14 cellular contexts compared by ENCODE assay signal in genomic region chr12:47272412-47273190, GRCh38.
DNase-seq lines count a peak whose midpoint lies in the region; ATAC-seq and TF ChIP-seq lines count a peak whose summit lies in the region.
"Had no signal": no experiment of that assay in that cellular context is flagged by ENCODE, and none has a peak within 500 bp of the region (broad histone marks: within the 10 kb centered on the region; RNA-seq: fewer than 3 reads in every experiment).

No MANE protein-coding gene starts in this region.

- TF ChIP-seq CTCF in CD8-positive, alpha-beta T cell (IDR thresholded peaks at IDR 0.05) = no peak
- TF ChIP-seq CTCF in nephron progenitor cell (IDR thresholded peaks at IDR 0.05) (no peak), colonic mucosa (IDR thresholded peaks at IDR 0.05) (no peak)

- H3K9me3 ChIP-seq in CD8-positive, alpha-beta T cell (ENCODE audit: low read length) = no peaks in the 10 kb centered on the region
- H3K9me3 ChIP-seq in muscle layer of colon (ENCODE audit: low read length) = no peaks in the 10 kb centered on the region
- H3K9me3 ChIP-seq in colonic mucosa = no peaks in the 10 kb centered on the region
- H3K9me3 ChIP-seq: Caco-2 had no signal

- POLR2A ChIA-PET in CD8-positive, alpha-beta T cell (lab: Charles Lee) = interaction anchor here (0.9 to 1.7 kb wide), 6 partner anchors 11 to 199 kb away, joined by 3 to 6 read pairs (median 3); partner anchors contain the start of gene PCED1B

- H3K4me3 ChIP-seq in CD8-positive, alpha-beta T cell (ENCODE audit: low read depth, low read length) = no peak overlapping the region
- no peak overlapping the region for H3K4me3 ChIP-seq in muscle layer of colon (ENCODE audit: low read depth in 1 of 2, low read length in 2 of 2)
- no peak overlapping the region for H3K4me3 ChIP-seq in colonic mucosa
- H3K4me3 ChIP-seq: coronary artery, GM12878 had no signal

- no peak for ATAC-seq in CD8-positive, alpha-beta T cell
- ATAC-seq: GM12878 had no signal

- H3K27ac Mint-ChIP-seq in CD8-positive, alpha-beta T cell = peak overlapping the region; percentile 33
- no peak overlapping the region for H3K27ac Mint-ChIP-seq in nephron progenitor cell

- intact Hi-C loops in CD8-positive, alpha-beta T cell (cut with DNase I, micrococcal nuclease) = loop anchor here in 1 of 2 experiments (5.0 kb wide), 1 partner anchor 35 kb away; no protein-coding TSS in a partner anchor
- intact Hi-C loops in colonic mucosa (cut with DNase I) = no loop called here

- no peaks in the 10 kb centered on the region for H3K36me3 ChIP-seq in CD8-positive, alpha-beta T cell (ENCODE audit: insufficient read depth, low read length)
- H3K36me3 ChIP-seq in muscle layer of colon (ENCODE audit: insufficient read depth, low read length) (no peaks in the 10 kb centered on the region), colonic mucosa (no peaks in the 10 kb centered on the region)

- no peak overlapping the region for H3K4me3 Mint-ChIP-seq in CD8-positive, alpha-beta T cell
- H3K4me3 Mint-ChIP-seq in nephron progenitor cell = no peak overlapping the region

- H3K27me3 Mint-ChIP-seq in CD8-positive, alpha-beta T cell (ENCODE audit: low read depth) = no peaks in the 10 kb centered on the region
- peaks cover 7% of the 10 kb centered on the region for H3K27me3 Mint-ChIP-seq in nephron progenitor cell (ENCODE audit: low read depth, poor library complexity)

- no peak overlapping the region for H3K27ac ChIP-seq in CD8-positive, alpha-beta T cell (ENCODE audit: low read depth, low read length)
- H3K27ac ChIP-seq in muscle layer of colon (ENCODE audit: low read depth, low read length) (peak overlapping the region; percentile 32), colonic mucosa (no peak overlapping the region)
- H3K27ac ChIP-seq: coronary artery had no signal

- DNase-seq in CD8-positive, alpha-beta T cell = no peak
- peak; percentile 61 for DNase-seq in M059J (ENCODE audit: low read depth)
- DNase-seq in amniotic epithelial cell (ENCODE audit: low read depth) = peak; percentile 71
- DNase-seq in nephron progenitor cell = no peak
- no peak for DNase-seq in colonic mucosa
- no peak for DNase-seq in activated CD8-positive, alpha-beta memory T cell treated with anti-CD3 and anti-CD28 coated beads for 24 hours
- DNase-seq in NCI-H187 (lab: John Stamatoyannopoulos, UW) = no peak
- DNase-seq: Caco-2; H7; NCI-H2029 treated with DMSO at 0.1 percent for 48 hours; stimulated activated CD4-positive, alpha-beta T cell treated with anti-CD3 and anti-CD28 coated beads, Interleukin-2, amount 100 ng/mL, for 24 hours had no signal

- H3K4me1 Mint-ChIP-seq in CD8-positive, alpha-beta T cell (ENCODE audit: low read depth) = peaks cover 88% of the 10 kb centered on the region
- peaks cover 16% of the 10 kb centered on the region for H3K4me1 Mint-ChIP-seq in nephron progenitor cell

- CTCF ChIA-PET in CD8-positive, alpha-beta T cell (lab: Charles Lee) = interaction anchor here (0.8 to 1.2 kb wide), 7 partner anchors 10 to 125 kb away, joined by 3 to 6 read pairs (median 3); no protein-coding TSS in a partner anchor

- H3K27me3 ChIP-seq in CD8-positive, alpha-beta T cell (ENCODE audit: insufficient read depth, low read length) = no peaks in the 10 kb centered on the region
- H3K27me3 ChIP-seq in muscle layer of colon (ENCODE audit: control insufficient read depth in 1 of 2, insufficient read depth in 2 of 2, low read length in 2 of 2) = no peaks in the 10 kb centered on the region
- H3K27me3 ChIP-seq in colonic mucosa = no peaks in the 10 kb centered on the region

- H3K36me3 Mint-ChIP-seq in CD8-positive, alpha-beta T cell = no peaks in the 10 kb centered on the region
- no peaks in the 10 kb centered on the region for H3K36me3 Mint-ChIP-seq in nephron progenitor cell (ENCODE audit: low read depth)

- H3K9ac ChIP-seq in muscle layer of colon (ENCODE audit: low read length) (no peak overlapping the region), colonic mucosa (ENCODE audit: low read depth in 2 of 2, low read length in 2 of 2) (peak overlapping the region in 1 of 2 donors; percentile 18)

- peaks cover 83% of the 10 kb centered on the region for H3K4me1 ChIP-seq in CD8-positive, alpha-beta T cell (ENCODE audit: insufficient read depth, low read length)
- peaks cover 30% of the 10 kb centered on the region for H3K4me1 ChIP-seq in muscle layer of colon (ENCODE audit: insufficient read depth, low read length)
- peaks cover 7% of the 10 kb centered on the region for H3K4me1 ChIP-seq in colonic mucosa

- no peaks in the 10 kb centered on the region for H3K9me3 Mint-ChIP-seq in CD8-positive, alpha-beta T cell
- H3K9me3 Mint-ChIP-seq in nephron progenitor cell = peaks cover 12% of the 10 kb centered on the region

Comparison
In these comparisons a context has a peak if more than half of its experiments do, and no peak if none do; other contexts are left out.
1. DNase-seq: peak in M059J (single experiment) and amniotic epithelial cell (single experiment); none in CD8-positive, alpha-beta T cell (0 of 7), nephron progenitor cell (single experiment), colonic mucosa (single experiment), activated CD8-positive, alpha-beta memory T cell treated with anti-CD3 and anti-CD28 coated beads for 24 hours (single experiment) and NCI-H187 (0 of 2).